1 cellular context compared by ENCODE assay signal in genomic region chr16:68237243-68238028, GRCh38.
TF ChIP-seq lines count a peak whose summit lies in the region.

No MANE protein-coding gene starts in this region.

TF ChIP-seq in HepG2, 621 proteins besides CTCF, POLR2A, EP300 and RAD21 (continued from another document and continues in another):
- TF ChIP-seq FOXO4 (CRISPR knock-in tag; conservative IDR thresholded peaks at IDR 0.05) (no peak), DRAP1 (CRISPR knock-in tag; IDR thresholded peaks at IDR 0.05) (peak; percentile 98), ZNF143 (CRISPR knock-in tag; IDR thresholded peaks at IDR 0.05) (no peak; the same call in 1 of the 2 replicates), IRF9 (CRISPR knock-in tag; IDR thresholded peaks at IDR 0.05; ENCODE audit: borderline replicate concordance) (peak; percentile 80), HNRNPH1 (optimal IDR thresholded peaks at IDR 0.05; ENCODE audit: low read depth, low read length) (no peak), ZNF367 (CRISPR knock-in tag; IDR thresholded peaks at IDR 0.05; ENCODE audit: borderline replicate concordance) (no peak; the same call in 1 of the 2 replicates), ZBTB46 (CRISPR knock-in tag; IDR thresholded peaks at IDR 0.05; ENCODE audit: borderline replicate concordance) (no peak), ZNF33B (CRISPR knock-in tag; IDR thresholded peaks at IDR 0.05) (no peak; the same call in 1 of the 2 replicates), MAFK (conservative IDR thresholded peaks at IDR 0.05 in 1 of 2, IDR thresholded peaks at IDR 0.05 in 1 of 2; ENCODE audit: low read length in 2 of 2) (no peak), ETS1 (CRISPR knock-in tag; IDR thresholded peaks at IDR 0.05) (no peak), TCF7L2 (IDR thresholded peaks at IDR 0.05; ENCODE audit: low read depth, low read length) (no peak), ZNF800 (CRISPR knock-in tag; IDR thresholded peaks at IDR 0.05) (peak; percentile 76), HNRNPK (IDR thresholded peaks at IDR 0.05; ENCODE audit: low read depth, low read length, poor library complexity, severe bottlenecking) (no peak), ERF (CRISPR knock-in tag; IDR thresholded peaks at IDR 0.05) (peak; percentile 93), STAT6 (CRISPR knock-in tag; IDR thresholded peaks at IDR 0.05; ENCODE audit: borderline replicate concordance) (no peak; the same call in 1 of the 2 replicates), ZBTB49 (CRISPR knock-in tag; IDR thresholded peaks at IDR 0.05; ENCODE audit: borderline replicate concordance) (no peak), SPEN (CRISPR knock-in tag; IDR thresholded peaks at IDR 0.05; ENCODE audit: low read depth) (peak; percentile 81; the same call in 1 of the 2 replicates), ATF4 (CRISPR knock-in tag; IDR thresholded peaks at IDR 0.05) (peak in 1 of 2 experiments; percentile 58; a peak in 1 of 4 replicates), GATA4 (IDR thresholded peaks at IDR 0.05; ENCODE audit: borderline replicate concordance, low read depth) (peak; percentile 93), ZNF556 (CRISPR knock-in tag; IDR thresholded peaks at IDR 0.05; ENCODE audit: borderline replicate concordance) (no peak), ZNF12 (CRISPR knock-in tag; IDR thresholded peaks at IDR 0.05) (peak; percentile 35), IRX3 (CRISPR knock-in tag; IDR thresholded peaks at IDR 0.05; ENCODE audit: borderline replicate concordance, low read depth) (0 out of 2 replicates have a peak, but pooled peaks have one; percentile 12), SRY (CRISPR knock-in tag; IDR thresholded peaks at IDR 0.05) (peak; percentile 6; the same call in 1 of the 2 replicates), ISL2 (CRISPR knock-in tag; IDR thresholded peaks at IDR 0.05) (peak; percentile 80), ZNF589 (CRISPR knock-in tag; conservative IDR thresholded peaks at IDR 0.05) (peak; percentile 94; the same call in 1 of the 2 replicates), ZNF75D (CRISPR knock-in tag; IDR thresholded peaks at IDR 0.05; ENCODE audit: borderline replicate concordance) (0 out of 2 replicates have a peak, but pooled peaks have one; percentile 45), ZNF280D (CRISPR knock-in tag; IDR thresholded peaks at IDR 0.05) (peak; percentile 89; the same call in 1 of the 2 replicates), RORA (CRISPR knock-in tag; IDR thresholded peaks at IDR 0.05) (no peak), BRCA1 (CRISPR knock-in tag; IDR thresholded peaks at IDR 0.05) (no peak), SIX4 (CRISPR knock-in tag; IDR thresholded peaks at IDR 0.05) (peak; percentile 28; the same call in 1 of the 2 replicates), CHD4 (IDR thresholded peaks at IDR 0.05; ENCODE audit: borderline replicate concordance, low read length) (peak; percentile 41; the same call in 1 of the 2 replicates), ZNF20 (CRISPR knock-in tag; IDR thresholded peaks at IDR 0.05) (no peak), U2AF2 (IDR thresholded peaks at IDR 0.05; ENCODE audit: low read depth, low read length) (0 out of 2 replicates have a peak, but pooled peaks have one; percentile 4), ZNF720 (CRISPR knock-in tag; IDR thresholded peaks at IDR 0.05) (no peak), JUND (CRISPR knock-in tag; IDR thresholded peaks at IDR 0.05) (no peak), ZFP41 (CRISPR knock-in tag; IDR thresholded peaks at IDR 0.05; ENCODE audit: borderline replicate concordance) (no peak), GMEB1 (CRISPR knock-in tag; IDR thresholded peaks at IDR 0.05; ENCODE audit: borderline replicate concordance) (peak; percentile 74), ZC3H13 (CRISPR knock-in tag; IDR thresholded peaks at IDR 0.05) (peak; percentile 94), XBP1 (CRISPR knock-in tag; IDR thresholded peaks at IDR 0.05) (0 out of 2 replicates have a peak, but pooled peaks have one; percentile 33)
